In genomic region chr5:66516535-66516934, GRCh38 we compare ENCODE assay signal across 24 cellular contexts.
"Had no signal": no experiment of that assay in that cellular context is flagged by ENCODE, and none has a peak within 500 bp of the region (broad histone marks: within the 10 kb centered on the region; RNA-seq: fewer than 3 reads in every experiment).

No MANE protein-coding gene starts in this region.

- H3K27ac Mint-ChIP-seq: activated naive CD8-positive, alpha-beta T cell; activated T-helper 17 cell treated with anti-CD3 and anti-CD28 coated beads, Interleukin-2, amount 50 U/mL, for 72 hours; effector memory CD8-positive, alpha-beta T cell; natural killer cell treated with Interleukin-12 subunit alpha and Interleukin-12 subunit beta and Interleukin-15 and Interleukin-18, amount 100 ng/mL, for 72 hours; stimulated activated effector memory CD8-positive, alpha-beta T cell treated with anti-CD3 and anti-CD28 coated beads, Interleukin-12 subunit alpha, Interleukin-12 subunit beta, amount 100 ng/mL, for 72 hours; T-helper 2 cell treated with Interferon-gamma antibody and Interleukin-4, amounts not matched to agents 5 μg/mL and 100 μg/mL, for 36 hours had no signal

- H3K27ac ChIP-seq: adrenal gland, dorsolateral prefrontal cortex, esophagus muscularis mucosa, left ventricle myocardium inferior, neutrophil, ovary, right lobe of liver, skin epidermis, transverse colon, WERI-Rb-1 had no signal

- H3K27me3 Mint-ChIP-seq: natural killer cell treated with Interleukin-12 subunit alpha and Interleukin-12 subunit beta and Interleukin-15 and Interleukin-18, amount 100 ng/mL, for 72 hours had no signal

- H3K36me3 ChIP-seq: adrenal gland, esophagus muscularis mucosa, left ventricle myocardium inferior, neutrophil, ovary, right lobe of liver, transverse colon, WERI-Rb-1 had no signal

- H3K9me3 Mint-ChIP-seq: effector memory CD8-positive, alpha-beta T cell had no signal

- H3K4me3 Mint-ChIP-seq: activated naive CD8-positive, alpha-beta T cell; activated T-helper 17 cell treated with anti-CD3 and anti-CD28 coated beads, Interleukin-2, amount 50 U/mL, for 72 hours; central memory CD8-positive, alpha-beta T cell; effector memory CD8-positive, alpha-beta T cell; mesothelial cell of epicardium; natural killer cell treated with Interleukin-12 subunit alpha and Interleukin-12 subunit beta and Interleukin-15 and Interleukin-18, amount 100 ng/mL, for 72 hours; stimulated activated effector memory CD8-positive, alpha-beta T cell treated with anti-CD3 and anti-CD28 coated beads, Interleukin-12 subunit alpha, Interleukin-12 subunit beta, amount 100 ng/mL, for 72 hours; T-helper 2 cell treated with Interferon-gamma antibody and Interleukin-4, amounts not matched to agents 5 μg/mL and 100 μg/mL, for 36 hours had no signal

- H3K4me1 Mint-ChIP-seq: activated T-helper 17 cell treated with anti-CD3 and anti-CD28 coated beads, Interleukin-2, amount 50 U/mL, for 72 hours; central memory CD8-positive, alpha-beta T cell; stimulated activated effector memory CD8-positive, alpha-beta T cell treated with anti-CD3 and anti-CD28 coated beads, Interleukin-12 subunit alpha, Interleukin-12 subunit beta, amount 100 ng/mL, for 72 hours had no signal

- H3K9me3 ChIP-seq: ovary, right lobe of liver had no signal

- ATAC-seq: activated T-helper 17 cell treated with anti-CD3 and anti-CD28 coated beads, Interleukin-2, amount 50 U/mL, for 72 hours; effector memory CD8-positive, alpha-beta T cell; natural killer cell treated with Interleukin-12 subunit alpha and Interleukin-12 subunit beta and Interleukin-15 and Interleukin-18, amount 100 ng/mL, for 72 hours; right lobe of liver; stimulated activated effector memory CD8-positive, alpha-beta T cell treated with anti-CD3 and anti-CD28 coated beads, Interleukin-12 subunit alpha, Interleukin-12 subunit beta, amount 100 ng/mL, for 72 hours had no signal

- DNase-seq: activated CD4-positive, alpha-beta T cell treated with anti-CD3 and anti-CD28 coated beads for 1 hour; activated naive CD4-positive, alpha-beta T cell; activated T-cell treated with anti-CD3 and anti-CD28 coated beads, Interleukin-2, amount 50 U/mL, for 1 hour; adrenal gland; dorsolateral prefrontal cortex; effector memory CD8-positive, alpha-beta T cell; hippocampal formation; kidney glomerular epithelial cell; left ventricle myocardium inferior; ovary; right lobe of liver; stimulated activated CD4-positive, alpha-beta T cell treated with anti-CD3 and anti-CD28 coated beads, Interleukin-2, amount 100 ng/mL, for 24 hours; transverse colon; WERI-Rb-1 had no signal

- H3K4me1 ChIP-seq: adrenal gland, esophagus muscularis mucosa, right lobe of liver, transverse colon had no signal

- H3K36me3 Mint-ChIP-seq: stimulated activated effector memory CD8-positive, alpha-beta T cell treated with anti-CD3 and anti-CD28 coated beads, Interleukin-12 subunit alpha, Interleukin-12 subunit beta, amount 100 ng/mL, for 72 hours had no signal

- H3K4me3 ChIP-seq: adrenal gland, dorsolateral prefrontal cortex, esophagus muscularis mucosa, left ventricle myocardium inferior, ovary, right lobe of liver, skin epidermis, transverse colon had no signal

- H3K27me3 ChIP-seq: adrenal gland, dorsolateral prefrontal cortex, esophagus muscularis mucosa, neutrophil, ovary, right lobe of liver, transverse colon had no signal
